ENCODE assay signal across 1 cellular context in genomic region chr16:2980227-2981176, GRCh38.
TF ChIP-seq lines count a peak whose summit lies in the region.

Gene PKMYT1, minus strand, starts transcription at chr16:2980446. Its CDS starts 789 bp downstream, at chr16:2979657.

TF ChIP-seq in HepG2, 621 proteins besides CTCF, POLR2A, EP300 and RAD21 (continued from another document and continues in another):
- TF ChIP-seq, protein P1, sequence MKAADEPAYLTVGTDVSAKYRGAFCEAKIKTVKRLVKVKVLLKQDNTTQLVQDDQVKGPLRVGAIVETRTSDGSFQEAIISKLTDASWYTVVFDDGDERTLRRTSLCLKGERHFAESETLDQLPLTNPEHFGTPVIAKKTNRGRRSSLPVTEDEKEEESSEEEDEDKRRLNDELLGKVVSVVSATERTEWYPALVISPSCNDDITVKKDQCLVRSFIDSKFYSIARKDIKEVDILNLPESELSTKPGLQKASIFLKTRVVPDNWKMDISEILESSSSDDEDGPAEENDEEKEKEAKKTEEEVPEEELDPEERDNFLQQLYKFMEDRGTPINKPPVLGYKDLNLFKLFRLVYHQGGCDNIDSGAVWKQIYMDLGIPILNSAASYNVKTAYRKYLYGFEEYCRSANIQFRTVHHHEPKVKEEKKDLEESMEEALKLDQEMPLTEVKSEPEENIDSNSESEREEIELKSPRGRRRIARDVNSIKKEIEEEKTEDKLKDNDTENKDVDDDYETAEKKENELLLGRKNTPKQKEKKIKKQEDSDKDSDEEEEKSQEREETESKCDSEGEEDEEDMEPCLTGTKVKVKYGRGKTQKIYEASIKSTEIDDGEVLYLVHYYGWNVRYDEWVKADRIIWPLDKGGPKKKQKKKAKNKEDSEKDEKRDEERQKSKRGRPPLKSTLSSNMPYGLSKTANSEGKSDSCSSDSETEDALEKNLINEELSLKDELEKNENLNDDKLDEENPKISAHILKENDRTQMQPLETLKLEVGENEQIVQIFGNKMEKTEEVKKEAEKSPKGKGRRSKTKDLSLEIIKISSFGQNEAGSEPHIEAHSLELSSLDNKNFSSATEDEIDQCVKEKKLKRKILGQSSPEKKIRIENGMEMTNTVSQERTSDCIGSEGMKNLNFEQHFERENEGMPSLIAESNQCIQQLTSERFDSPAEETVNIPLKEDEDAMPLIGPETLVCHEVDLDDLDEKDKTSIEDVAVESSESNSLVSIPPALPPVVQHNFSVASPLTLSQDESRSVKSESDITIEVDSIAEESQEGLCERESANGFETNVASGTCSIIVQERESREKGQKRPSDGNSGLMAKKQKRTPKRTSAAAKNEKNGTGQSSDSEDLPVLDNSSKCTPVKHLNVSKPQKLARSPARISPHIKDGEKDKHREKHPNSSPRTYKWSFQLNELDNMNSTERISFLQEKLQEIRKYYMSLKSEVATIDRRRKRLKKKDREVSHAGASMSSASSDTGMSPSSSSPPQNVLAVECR (CRISPR knock-in tag; IDR thresholded peaks at IDR 0.05; ENCODE audit: borderline replicate concordance): peak; percentile 95
- TF ChIP-seq DR1 (CRISPR knock-in tag; IDR thresholded peaks at IDR 0.05) (peak; percentile 38; the same call in 1 of the 2 replicates), HNF1A (IDR thresholded peaks at IDR 0.05; ENCODE audit: low read depth) (no peak), HNF1A (CRISPR knock-in tag; IDR thresholded peaks at IDR 0.05; ENCODE audit: borderline replicate concordance) (peak; percentile 37; the same call in 1 of the 2 replicates), MIER3 (CRISPR knock-in tag; IDR thresholded peaks at IDR 0.05; ENCODE audit: borderline replicate concordance) (no peak), ZNF772 (CRISPR knock-in tag; IDR thresholded peaks at IDR 0.05) (peak; percentile 28; the same call in 1 of the 2 replicates), ZNF670 (CRISPR knock-in tag; IDR thresholded peaks at IDR 0.05; ENCODE audit: borderline replicate concordance) (peak; percentile 94; the same call in 1 of the 2 replicates), ZNF10 (CRISPR knock-in tag; IDR thresholded peaks at IDR 0.05; ENCODE audit: borderline replicate concordance, low read depth) (no peak), DNMT1 (CRISPR knock-in tag; IDR thresholded peaks at IDR 0.05) (peak; percentile 86; the same call in 1 of the 2 replicates), JUN (CRISPR knock-in tag; IDR thresholded peaks at IDR 0.05) (no peak), ARID2 (CRISPR knock-in tag; IDR thresholded peaks at IDR 0.05; ENCODE audit: borderline replicate concordance) (peak; percentile 27; the same call in 1 of the 2 replicates), ZNF253 (CRISPR knock-in tag; IDR thresholded peaks at IDR 0.05; ENCODE audit: borderline replicate concordance) (no peak), DMTF1 (CRISPR knock-in tag; IDR thresholded peaks at IDR 0.05) (no peak), GTF2F1 (IDR thresholded peaks at IDR 0.05; ENCODE audit: low read length) (no peak), NR1H2 (CRISPR knock-in tag; IDR thresholded peaks at IDR 0.05; ENCODE audit: borderline replicate concordance, low read depth) (no peak), ZSCAN31 (CRISPR knock-in tag; IDR thresholded peaks at IDR 0.05; ENCODE audit: low read depth) (peak; percentile 81), IRF2 (CRISPR knock-in tag; IDR thresholded peaks at IDR 0.05) (peak; percentile 53; the same call in 1 of the 2 replicates), ZSCAN29 (CRISPR knock-in tag; conservative IDR thresholded peaks at IDR 0.05) (peak; percentile 53; the same call in 1 of the 2 replicates), MIER2 (CRISPR knock-in tag; IDR thresholded peaks at IDR 0.05) (0 out of 2 replicates have a peak, but pooled peaks have one; percentile 8), RAD51 (IDR thresholded peaks at IDR 0.05; ENCODE audit: borderline replicate concordance) (no peak), SALL1 (CRISPR knock-in tag; IDR thresholded peaks at IDR 0.05) (peak; percentile 87), ZNF496 (CRISPR knock-in tag; IDR thresholded peaks at IDR 0.05; ENCODE audit: insufficient replicate concordance) (no peak), SP4 (CRISPR knock-in tag; IDR thresholded peaks at IDR 0.05) (peak; percentile 91), ZNF343 (CRISPR knock-in tag; IDR thresholded peaks at IDR 0.05) (peak; percentile 85), KLF11 (CRISPR knock-in tag; IDR thresholded peaks at IDR 0.05) (no peak; the same call in 1 of the 2 replicates), FOXO4 (CRISPR knock-in tag; conservative IDR thresholded peaks at IDR 0.05) (peak; percentile 91; the same call in 1 of the 2 replicates), ATF3 (CRISPR knock-in tag; IDR thresholded peaks at IDR 0.05) (peak; percentile 7; the same call in 1 of the 2 replicates)
- TF ChIP-seq, protein P2, sequence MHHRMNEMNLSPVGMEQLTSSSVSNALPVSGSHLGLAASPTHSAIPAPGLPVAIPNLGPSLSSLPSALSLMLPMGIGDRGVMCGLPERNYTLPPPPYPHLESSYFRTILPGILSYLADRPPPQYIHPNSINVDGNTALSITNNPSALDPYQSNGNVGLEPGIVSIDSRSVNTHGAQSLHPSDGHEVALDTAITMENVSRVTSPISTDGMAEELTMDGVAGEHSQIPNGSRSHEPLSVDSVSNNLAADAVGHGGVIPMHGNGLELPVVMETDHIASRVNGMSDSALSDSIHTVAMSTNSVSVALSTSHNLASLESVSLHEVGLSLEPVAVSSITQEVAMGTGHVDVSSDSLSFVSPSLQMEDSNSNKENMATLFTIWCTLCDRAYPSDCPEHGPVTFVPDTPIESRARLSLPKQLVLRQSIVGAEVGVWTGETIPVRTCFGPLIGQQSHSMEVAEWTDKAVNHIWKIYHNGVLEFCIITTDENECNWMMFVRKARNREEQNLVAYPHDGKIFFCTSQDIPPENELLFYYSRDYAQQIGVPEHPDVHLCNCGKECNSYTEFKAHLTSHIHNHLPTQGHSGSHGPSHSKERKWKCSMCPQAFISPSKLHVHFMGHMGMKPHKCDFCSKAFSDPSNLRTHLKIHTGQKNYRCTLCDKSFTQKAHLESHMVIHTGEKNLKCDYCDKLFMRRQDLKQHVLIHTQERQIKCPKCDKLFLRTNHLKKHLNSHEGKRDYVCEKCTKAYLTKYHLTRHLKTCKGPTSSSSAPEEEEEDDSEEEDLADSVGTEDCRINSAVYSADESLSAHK (CRISPR knock-in tag; IDR thresholded peaks at IDR 0.05; ENCODE audit: borderline replicate concordance): no peak
- TF ChIP-seq, protein P3, sequence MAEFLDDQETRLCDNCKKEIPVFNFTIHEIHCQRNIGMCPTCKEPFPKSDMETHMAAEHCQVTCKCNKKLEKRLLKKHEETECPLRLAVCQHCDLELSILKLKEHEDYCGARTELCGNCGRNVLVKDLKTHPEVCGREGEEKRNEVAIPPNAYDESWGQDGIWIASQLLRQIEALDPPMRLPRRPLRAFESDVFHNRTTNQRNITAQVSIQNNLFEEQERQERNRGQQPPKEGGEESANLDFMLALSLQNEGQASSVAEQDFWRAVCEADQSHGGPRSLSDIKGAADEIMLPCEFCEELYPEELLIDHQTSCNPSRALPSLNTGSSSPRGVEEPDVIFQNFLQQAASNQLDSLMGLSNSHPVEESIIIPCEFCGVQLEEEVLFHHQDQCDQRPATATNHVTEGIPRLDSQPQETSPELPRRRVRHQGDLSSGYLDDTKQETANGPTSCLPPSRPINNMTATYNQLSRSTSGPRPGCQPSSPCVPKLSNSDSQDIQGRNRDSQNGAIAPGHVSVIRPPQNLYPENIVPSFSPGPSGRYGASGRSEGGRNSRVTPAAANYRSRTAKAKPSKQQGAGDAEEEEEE (CRISPR knock-in tag; IDR thresholded peaks at IDR 0.05; ENCODE audit: borderline replicate concordance): no peak
- TF ChIP-seq, protein P4, sequence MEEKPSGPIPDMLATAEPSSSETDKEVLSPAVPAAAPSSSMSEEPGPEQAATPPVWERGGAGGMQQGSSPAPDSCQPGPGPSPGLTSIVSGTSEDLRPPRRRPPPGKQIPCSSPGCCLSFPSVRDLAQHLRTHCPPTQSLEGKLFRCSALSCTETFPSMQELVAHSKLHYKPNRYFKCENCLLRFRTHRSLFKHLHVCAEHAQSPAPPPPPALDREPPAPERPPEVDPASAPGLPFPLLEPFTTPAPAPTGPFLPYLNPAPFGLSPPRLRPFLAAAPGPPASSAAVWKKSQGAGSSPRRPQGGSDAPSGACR (CRISPR knock-in tag; IDR thresholded peaks at IDR 0.05): no peak; the same call in 1 of the 2 replicates
- TF ChIP-seq, protein P5, sequence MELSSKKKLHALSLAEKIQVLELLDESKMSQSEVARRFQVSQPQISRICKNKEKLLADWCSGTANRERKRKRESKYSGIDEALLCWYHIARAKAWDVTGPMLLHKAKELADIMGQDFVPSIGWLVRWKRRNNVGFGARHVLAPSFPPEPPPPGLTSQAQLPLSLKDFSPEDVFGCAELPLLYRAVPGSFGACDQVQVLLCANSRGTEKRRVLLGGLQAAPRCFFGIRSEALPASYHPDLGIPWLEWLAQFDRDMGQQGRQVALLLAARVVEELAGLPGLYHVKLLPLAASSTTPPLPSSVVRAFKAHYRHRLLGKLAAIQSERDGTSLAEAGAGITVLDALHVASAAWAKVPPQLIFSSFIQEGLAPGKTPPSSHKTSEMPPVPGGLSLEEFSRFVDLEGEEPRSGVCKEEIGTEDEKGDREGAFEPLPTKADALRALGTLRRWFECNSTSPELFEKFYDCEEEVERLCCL (CRISPR knock-in tag; IDR thresholded peaks at IDR 0.05; ENCODE audit: borderline replicate concordance): no peak
- TF ChIP-seq, protein P6, sequence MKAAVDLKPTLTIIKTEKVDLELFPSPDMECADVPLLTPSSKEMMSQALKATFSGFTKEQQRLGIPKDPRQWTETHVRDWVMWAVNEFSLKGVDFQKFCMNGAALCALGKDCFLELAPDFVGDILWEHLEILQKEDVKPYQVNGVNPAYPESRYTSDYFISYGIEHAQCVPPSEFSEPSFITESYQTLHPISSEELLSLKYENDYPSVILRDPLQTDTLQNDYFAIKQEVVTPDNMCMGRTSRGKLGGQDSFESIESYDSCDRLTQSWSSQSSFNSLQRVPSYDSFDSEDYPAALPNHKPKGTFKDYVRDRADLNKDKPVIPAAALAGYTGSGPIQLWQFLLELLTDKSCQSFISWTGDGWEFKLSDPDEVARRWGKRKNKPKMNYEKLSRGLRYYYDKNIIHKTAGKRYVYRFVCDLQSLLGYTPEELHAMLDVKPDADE (CRISPR knock-in tag; IDR thresholded peaks at IDR 0.05): 0 out of 2 replicates have a peak, but pooled peaks have one; percentile 75
- TF ChIP-seq, protein P7, sequence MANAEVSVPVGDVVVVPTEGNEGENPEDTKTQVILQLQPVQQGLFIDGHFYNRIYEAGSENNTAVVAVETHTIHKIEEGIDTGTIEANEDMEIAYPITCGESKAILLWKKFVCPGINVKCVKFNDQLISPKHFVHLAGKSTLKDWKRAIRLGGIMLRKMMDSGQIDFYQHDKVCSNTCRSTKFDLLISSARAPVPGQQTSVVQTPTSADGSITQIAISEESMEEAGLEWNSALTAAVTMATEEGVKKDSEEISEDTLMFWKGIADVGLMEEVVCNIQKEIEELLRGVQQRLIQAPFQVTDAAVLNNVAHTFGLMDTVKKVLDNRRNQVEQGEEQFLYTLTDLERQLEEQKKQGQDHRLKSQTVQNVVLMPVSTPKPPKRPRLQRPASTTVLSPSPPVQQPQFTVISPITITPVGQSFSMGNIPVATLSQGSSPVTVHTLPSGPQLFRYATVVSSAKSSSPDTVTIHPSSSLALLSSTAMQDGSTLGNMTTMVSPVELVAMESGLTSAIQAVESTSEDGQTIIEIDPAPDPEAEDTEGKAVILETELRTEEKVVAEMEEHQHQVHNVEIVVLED (CRISPR knock-in tag; IDR thresholded peaks at IDR 0.05; ENCODE audit: borderline replicate concordance): peak; percentile 94
